Comparison of ENCODE assay signal across 1 cellular context in genomic region chr10:124279298-124279697, GRCh38.
TF ChIP-seq lines count a peak whose summit lies in the region.

No MANE protein-coding gene starts in this region.

TF ChIP-seq in K562, 482 proteins besides CTCF, POLR2A, EP300 and RAD21 (continued from another document):
- TF ChIP-seq ARID3B (CRISPR knock-in tag; IDR thresholded peaks at IDR 0.05; ENCODE audit: borderline replicate concordance) (no peak), SMAD3 (CRISPR knock-in tag; conservative IDR thresholded peaks at IDR 0.05) (no peak), PPARD (CRISPR knock-in tag; IDR thresholded peaks at IDR 0.05) (no peak), HMGN3 (IDR thresholded peaks at IDR 0.05; ENCODE audit: borderline replicate concordance, extremely low read depth, insufficient read length, low read depth, low read length) (no peak), ZNF184 (CRISPR knock-in tag; IDR thresholded peaks at IDR 0.05) (no peak), MBD1 (CRISPR knock-in tag; IDR thresholded peaks at IDR 0.05) (no peak)
- TF ChIP-seq, protein P1, sequence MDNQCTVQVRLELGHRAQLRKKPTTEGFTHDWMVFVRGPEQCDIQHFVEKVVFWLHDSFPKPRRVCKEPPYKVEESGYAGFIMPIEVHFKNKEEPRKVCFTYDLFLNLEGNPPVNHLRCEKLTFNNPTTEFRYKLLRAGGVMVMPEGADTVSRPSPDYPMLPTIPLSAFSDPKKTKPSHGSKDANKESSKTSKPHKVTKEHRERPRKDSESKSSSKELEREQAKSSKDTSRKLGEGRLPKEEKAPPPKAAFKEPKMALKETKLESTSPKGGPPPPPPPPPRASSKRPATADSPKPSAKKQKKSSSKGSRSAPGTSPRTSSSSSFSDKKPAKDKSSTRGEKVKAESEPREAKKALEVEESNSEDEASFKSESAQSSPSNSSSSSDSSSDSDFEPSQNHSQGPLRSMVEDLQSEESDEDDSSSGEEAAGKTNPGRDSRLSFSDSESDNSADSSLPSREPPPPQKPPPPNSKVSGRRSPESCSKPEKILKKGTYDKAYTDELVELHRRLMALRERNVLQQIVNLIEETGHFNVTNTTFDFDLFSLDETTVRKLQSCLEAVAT (IDR thresholded peaks at IDR 0.05), result no peak
TF ChIP-seq in K562: peak in this region for 0.
